ENCODE assay signal across 16 cellular contexts in genomic region chr19:30076101-30076551, GRCh38.
"Had no signal": no experiment of that assay in that cellular context is flagged by ENCODE, and none has a peak within 500 bp of the region (broad histone marks: within the 10 kb centered on the region; RNA-seq: fewer than 3 reads in every experiment).

No MANE protein-coding gene starts in this region.

- H3K4me1 Mint-ChIP-seq: activated naive CD4-positive, alpha-beta T cell treated with anti-CD3 and anti-CD28 coated beads, Interleukin-2, amount 50 U/mL, for 24 hours; memory B cell; natural killer cell had no signal

- H3K27ac ChIP-seq: adrenal gland, cardiac muscle cell, dorsolateral prefrontal cortex, gastroesophageal sphincter, left ventricle myocardium inferior had no signal

- H3K4me3 ChIP-seq: adrenal gland, cardiac muscle cell, dorsolateral prefrontal cortex, gastroesophageal sphincter, left ventricle myocardium inferior, smooth muscle cell had no signal

- H3K36me3 Mint-ChIP-seq: activated naive CD4-positive, alpha-beta T cell treated with anti-CD3 and anti-CD28 coated beads, Interleukin-2, amount 50 U/mL, for 24 hours; memory B cell; natural killer cell had no signal

- H3K4me1 ChIP-seq: adrenal gland had no signal

- H3K27ac Mint-ChIP-seq: activated naive CD4-positive, alpha-beta T cell treated with anti-CD3 and anti-CD28 coated beads, Interleukin-2, amount 50 U/mL, for 24 hours; memory B cell; natural killer cell; stimulated activated naive CD8-positive, alpha-beta T cell treated with anti-CD3 and anti-CD28 coated beads, Interleukin-15, Interleukin-2, amounts not matched to agents 100 ng/mL and 50 ng/mL, for 24 hours had no signal

- H3K4me3 Mint-ChIP-seq: activated naive CD4-positive, alpha-beta T cell treated with anti-CD3 and anti-CD28 coated beads, Interleukin-2, amount 50 U/mL, for 24 hours; memory B cell; natural killer cell; stimulated activated naive CD8-positive, alpha-beta T cell treated with anti-CD3 and anti-CD28 coated beads, Interleukin-15, Interleukin-2, amounts not matched to agents 100 ng/mL and 50 ng/mL, for 24 hours had no signal

- H3K4me2 ChIP-seq: smooth muscle cell had no signal

- ATAC-seq: gastroesophageal sphincter, natural killer cell, right cardiac atrium had no signal

- H3K9me3 Mint-ChIP-seq: activated naive CD4-positive, alpha-beta T cell treated with anti-CD3 and anti-CD28 coated beads, Interleukin-2, amount 50 U/mL, for 24 hours; natural killer cell; stimulated activated naive CD8-positive, alpha-beta T cell treated with anti-CD3 and anti-CD28 coated beads, Interleukin-15, Interleukin-2, amounts not matched to agents 100 ng/mL and 50 ng/mL, for 24 hours had no signal

- DNase-seq: activated CD4-positive, alpha-beta T cell treated with anti-CD3 and anti-CD28 coated beads, Interleukin-2, amount 50 U/mL, for 48 hours; activated effector memory CD4-positive, alpha-beta T cell treated with anti-CD3 and anti-CD28 coated beads, Interleukin-2, amount 50 U/mL, for 16 hours; activated T-cell treated with anti-CD3 and anti-CD28 coated beads, Interleukin-2, amount 50 U/mL, for 48 hours; adrenal gland; left ventricle myocardium inferior; natural killer cell; nucleus accumbens; right cardiac atrium; T-helper 9 cell had no signal

- H3K9me3 ChIP-seq: adrenal gland, left ventricle myocardium inferior had no signal

- H3K36me3 ChIP-seq: adrenal gland, cardiac muscle cell, gastroesophageal sphincter, left ventricle myocardium inferior had no signal

- H3K27me3 ChIP-seq: adrenal gland, cardiac muscle cell, dorsolateral prefrontal cortex had no signal
